In the genomic region with DNA sequence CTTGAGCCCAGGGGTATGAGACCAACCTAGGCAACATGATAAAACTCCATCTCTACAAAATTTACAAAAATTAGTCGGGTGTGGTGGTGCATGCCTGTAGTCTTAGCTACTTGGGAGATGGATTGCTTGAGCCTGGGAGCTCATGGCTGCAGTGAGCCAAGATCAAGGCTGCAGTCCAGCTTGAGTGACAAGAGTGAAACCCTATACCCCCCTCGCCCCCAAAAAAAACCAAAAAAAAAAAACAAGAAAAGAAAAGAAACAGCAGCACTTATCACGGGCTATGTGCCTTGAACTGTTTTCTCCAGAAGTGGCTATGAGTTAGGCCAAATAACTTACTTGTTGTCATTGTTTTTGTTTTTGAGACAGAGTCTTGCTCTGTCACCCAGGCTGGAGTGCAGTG, we compare ENCODE assay signal across 24 cellular contexts. TPM values are rescaled to one million over a fixed set of nuclear protein-coding genes. Genes with fewer than 3 reads are reported as not detected.
DNase-seq lines count a peak whose midpoint lies in the region; ATAC-seq and TF ChIP-seq lines count a peak whose summit lies in the region.
"Had no signal": no experiment of that assay in that cellular context is flagged by ENCODE, and none has a peak within 500 bp of the region (broad histone marks: within the 10 kb centered on the region; RNA-seq: fewer than 3 reads in every experiment).

No MANE protein-coding gene starts in this region.

- peaks cover 2% of the 10 kb centered on the region for H3K4me1 ChIP-seq in HEK293 (ENCODE audit: control insufficient read depth, insufficient read depth, low read length)
- H3K4me1 ChIP-seq in ovary (ENCODE audit: insufficient read depth): no peaks in the 10 kb centered on the region
- no peaks in the 10 kb centered on the region for H3K4me1 ChIP-seq in lower lobe of right lung
- H3K4me1 ChIP-seq: BE2C, BLaER1 had no signal

- H3K4me3 ChIP-seq in HEK293 (ENCODE audit: low read depth, low read length) (no peak overlapping the region), ovary (no peak overlapping the region), lower lobe of right lung (no peak overlapping the region)
- H3K4me3 ChIP-seq: BLaER1, GM12878 had no signal

- TF ChIP-seq POLR2A in ovary (IDR thresholded peaks at IDR 0.05): no peak

- ATAC-seq in lower lobe of right lung: no peak
- ATAC-seq: GM12878 had no signal

- no peak for TF ChIP-seq EP300 in ovary (IDR thresholded peaks at IDR 0.05)

- 57 to 89% (median 88%) methylated on average over 3 of the region's 3 CpGs for WGBS in ovary, 3 donors

- CTCF ChIA-PET in HEK293 (lab: Yijun Ruan, JAX): no interaction called here
- CTCF ChIA-PET in HEK293T (lab: Yijun Ruan, JAX): interaction anchor here (1.9 kb wide), 1 partner anchor 16 kb away, joined by 5 read pairs; no protein-coding TSS in a partner anchor

- no peak for DNase-seq in HEK293T (ENCODE audit: extremely low spot score)
- peak; percentile 89 for DNase-seq in left kidney (ENCODE audit: low read depth, low spot score)
- no peak for DNase-seq in ovary
- DNase-seq in SIG-M5 (lab: John Stamatoyannopoulos, UW): no peak
- DNase-seq in lower lobe of right lung: no peak
- DNase-seq: 8988T; ACHN; BE2C; C1 segment of cervical spinal cord; CD4-positive, alpha-beta memory T cell; CD4-positive, CD25-positive, alpha-beta regulatory T cell; CD8-positive, alpha-beta memory T cell; COR-L47; DMS 273 treated with DMSO at 0.1 percent for 48 hours; DMS153; DMS79; DND-41; EL; GDM1 had no signal

- POLR2A ChIA-PET in HEK293 (lab: Yijun Ruan, JAX): interaction anchor here (1.6 to 2.1 kb wide), 3 partner anchors 35 to 51 kb away, joined by 4 to 6 read pairs (median 5); a partner anchor contains a TSS
- POLR2A ChIA-PET in HEK293T (lab: Yijun Ruan, JAX): no interaction called here

- H3K9me3 ChIP-seq in HEK293 (ENCODE audit: control insufficient read depth, insufficient read depth, low read depth, low read length): no peaks in the 10 kb centered on the region
- no peaks in the 10 kb centered on the region for H3K9me3 ChIP-seq in ovary
- no peaks in the 10 kb centered on the region for H3K9me3 ChIP-seq in lower lobe of right lung
- H3K9me3 ChIP-seq: BE2C had no signal

- H3K27me3 ChIP-seq in ovary (no peaks in the 10 kb centered on the region), lower lobe of right lung (ENCODE audit: low read depth) (no peaks in the 10 kb centered on the region)
- H3K27me3 ChIP-seq: BE2C, BLaER1 had no signal

- H3K27ac ChIP-seq in HEK293 (ENCODE audit: extremely low read depth, low read depth, low read length) (no peak overlapping the region), ovary (no peak overlapping the region), lower lobe of right lung (no peak overlapping the region)
- H3K27ac ChIP-seq: BLaER1 had no signal

- H3K36me3 ChIP-seq in HEK293 (ENCODE audit: control insufficient read depth in 2 of 2, insufficient read depth in 1 of 2, low read length in 2 of 2) (no peaks in the 10 kb centered on the region), ovary (no peaks in the 10 kb centered on the region), lower lobe of right lung (no peaks in the 10 kb centered on the region)
- H3K36me3 ChIP-seq: BE2C, BLaER1 had no signal

- intact Hi-C loops in ovary (cut with DNase I) (no loop called here), lower lobe of right lung (cut with DNase I) (no loop called here)

- TF ChIP-seq CTCF in HEK293 (tag by site-specific recombination; IDR thresholded peaks at IDR 0.05) (no peak), ovary (IDR thresholded peaks at IDR 0.05) (no peak), lower lobe of right lung (IDR thresholded peaks at IDR 0.05) (no peak)

TF ChIP-seq in HEK293, 187 proteins besides CTCF, POLR2A, EP300 and RAD21:
- peak; percentile 54; the same call in 1 of the 2 replicates for TF ChIP-seq ZBTB17 (tag by site-specific recombination; IDR thresholded peaks at IDR 0.05)
- TF ChIP-seq, protein P1, sequence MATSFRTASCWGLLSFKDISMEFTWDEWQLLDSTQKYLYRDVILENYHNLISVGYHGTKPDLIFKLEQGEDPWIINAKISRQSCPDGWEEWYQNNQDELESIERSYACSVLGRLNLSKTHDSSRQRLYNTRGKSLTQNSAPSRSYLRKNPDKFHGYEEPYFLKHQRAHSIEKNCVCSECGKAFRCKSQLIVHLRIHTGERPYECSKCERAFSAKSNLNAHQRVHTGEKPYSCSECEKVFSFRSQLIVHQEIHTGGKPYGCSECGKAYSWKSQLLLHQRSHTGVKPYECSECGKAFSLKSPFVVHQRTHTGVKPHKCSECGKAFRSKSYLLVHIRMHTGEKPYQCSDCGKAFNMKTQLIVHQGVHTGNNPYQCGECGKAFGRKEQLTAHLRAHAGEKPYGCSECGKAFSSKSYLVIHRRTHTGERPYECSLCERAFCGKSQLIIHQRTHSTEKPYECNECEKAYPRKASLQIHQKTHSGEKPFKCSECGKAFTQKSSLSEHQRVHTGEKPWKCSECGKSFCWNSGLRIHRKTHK (tag by site-specific recombination; IDR thresholded peaks at IDR 0.05): no peak
- TF ChIP-seq, protein P2, sequence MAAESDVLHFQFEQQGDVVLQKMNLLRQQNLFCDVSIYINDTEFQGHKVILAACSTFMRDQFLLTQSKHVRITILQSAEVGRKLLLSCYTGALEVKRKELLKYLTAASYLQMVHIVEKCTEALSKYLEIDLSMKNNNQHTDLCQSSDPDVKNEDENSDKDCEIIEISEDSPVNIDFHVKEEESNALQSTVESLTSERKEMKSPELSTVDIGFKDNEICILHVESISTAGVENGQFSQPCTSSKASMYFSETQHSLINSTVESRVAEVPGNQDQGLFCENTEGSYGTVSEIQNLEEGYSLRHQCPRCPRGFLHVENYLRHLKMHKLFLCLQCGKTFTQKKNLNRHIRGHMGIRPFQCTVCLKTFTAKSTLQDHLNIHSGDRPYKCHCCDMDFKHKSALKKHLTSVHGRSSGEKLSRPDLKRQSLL (tag by site-specific recombination; IDR thresholded peaks at IDR 0.05): no peak

TF ChIP-seq in HEK293T, 16 proteins besides CTCF, POLR2A, EP300 and RAD21:
- TF ChIP-seq, protein P3, sequence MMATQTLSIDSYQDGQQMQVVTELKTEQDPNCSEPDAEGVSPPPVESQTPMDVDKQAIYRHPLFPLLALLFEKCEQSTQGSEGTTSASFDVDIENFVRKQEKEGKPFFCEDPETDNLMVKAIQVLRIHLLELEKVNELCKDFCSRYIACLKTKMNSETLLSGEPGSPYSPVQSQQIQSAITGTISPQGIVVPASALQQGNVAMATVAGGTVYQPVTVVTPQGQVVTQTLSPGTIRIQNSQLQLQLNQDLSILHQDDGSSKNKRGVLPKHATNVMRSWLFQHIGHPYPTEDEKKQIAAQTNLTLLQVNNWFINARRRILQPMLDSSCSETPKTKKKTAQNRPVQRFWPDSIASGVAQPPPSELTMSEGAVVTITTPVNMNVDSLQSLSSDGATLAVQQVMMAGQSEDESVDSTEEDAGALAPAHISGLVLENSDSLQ (IDR thresholded peaks at IDR 0.05): 0 out of 2 replicates have a peak, but pooled peaks have one; percentile 18
- no peak for TF ChIP-seq ELF4 (IDR thresholded peaks at IDR 0.05)

RNA-seq across cellular contexts. Expression of a gene that starts 51.1 kb away (rescaled TPM):
- total RNA-seq in ovary (10 to 100 TPM; 13.0 to 61.2 (median 17.2) TPM), lower lobe of right lung (149 TPM)
- 10 to 100 TPM in 1 of 2 donors, 1 to 10 TPM in 1; 6.6 to 35.3 TPM for polyA plus RNA-seq in ovary
- total RNA-seq: G401 had no signal
- polyA plus RNA-seq: CD14-positive monocyte had no signal
